In genomic region chr3:44468572-44469520, GRCh38 we compare ENCODE assay signal across 1 cellular context.
TF ChIP-seq lines count a peak whose summit lies in the region.

No MANE protein-coding gene starts in this region.

TF ChIP-seq in K562, 482 proteins besides CTCF, POLR2A, EP300 and RAD21 (continued from another document and continues in another):
- TF ChIP-seq ZNF318 (IDR thresholded peaks at IDR 0.05; ENCODE audit: borderline replicate concordance in 1 of 2, low read depth in 1 of 2): peak in 1 of 2 experiments; percentile 37; a peak in 1 of 4 replicates
- TF ChIP-seq MAFG (tag; conservative IDR thresholded peaks at IDR 0.05): peak; percentile 90
- TF ChIP-seq ZNF280B (CRISPR knock-in tag; IDR thresholded peaks at IDR 0.05): no peak
- TF ChIP-seq RFX1 (IDR thresholded peaks at IDR 0.05): no peak
- no peak; the same call in 1 of the 2 replicates for TF ChIP-seq STAT5A (IDR thresholded peaks at IDR 0.05; ENCODE audit: borderline replicate concordance, low read length)
- no peak for TF ChIP-seq FIP1L1 (IDR thresholded peaks at IDR 0.05; ENCODE audit: low read depth, low read length, poor library complexity, severe bottlenecking)
- no peak for TF ChIP-seq ZNF12 (CRISPR knock-in tag; IDR thresholded peaks at IDR 0.05)
- 0 out of 2 replicates have a peak, but pooled peaks have one; percentile 10 for TF ChIP-seq HINFP (tag; conservative IDR thresholded peaks at IDR 0.05; ENCODE audit: low read depth)
- TF ChIP-seq ZBTB5 (IDR thresholded peaks at IDR 0.05): no peak
- TF ChIP-seq MLX (CRISPR knock-in tag; conservative IDR thresholded peaks at IDR 0.05): no peak
- TF ChIP-seq TEAD4 (IDR thresholded peaks at IDR 0.05; ENCODE audit: low read length): no peak
- TF ChIP-seq TEAD4 (CRISPR knock-in tag; IDR thresholded peaks at IDR 0.05; ENCODE audit: borderline replicate concordance): no peak
- no peak for TF ChIP-seq NCOA4 (IDR thresholded peaks at IDR 0.05; ENCODE audit: partially characterized antibody)
- TF ChIP-seq CTCFL (IDR thresholded peaks at IDR 0.05; ENCODE audit: borderline replicate concordance, insufficient read depth, low read depth, low read length, poor library complexity, severe bottlenecking): no peak
- TF ChIP-seq HDAC1 (IDR thresholded peaks at IDR 0.05): no peak
- no peak for TF ChIP-seq HCFC1 (IDR thresholded peaks at IDR 0.05; ENCODE audit: low read depth, low read length)
- no peak for TF ChIP-seq STAT5B (CRISPR knock-in tag; IDR thresholded peaks at IDR 0.05)
- no peak for TF ChIP-seq USF1 (CRISPR knock-in tag; IDR thresholded peaks at IDR 0.05)
- peak; percentile 54 for TF ChIP-seq EGR1 (conservative IDR thresholded peaks at IDR 0.05)
- no peak for TF ChIP-seq TEAD1 (CRISPR knock-in tag; IDR thresholded peaks at IDR 0.05)
- no peak for TF ChIP-seq HOMEZ (CRISPR knock-in tag; IDR thresholded peaks at IDR 0.05)
- TF ChIP-seq ATF4 (CRISPR knock-in tag; IDR thresholded peaks at IDR 0.05): no peak
- no peak for TF ChIP-seq SAP30 (IDR thresholded peaks at IDR 0.05; ENCODE audit: borderline replicate concordance, insufficient read depth, low read depth, low read length, poor library complexity, severe bottlenecking)
- TF ChIP-seq ZNF24 (IDR thresholded peaks at IDR 0.05): no peak
- no peak for TF ChIP-seq NRF1 (conservative IDR thresholded peaks at IDR 0.05 in 1 of 2, IDR thresholded peaks at IDR 0.05 in 1 of 2)
- no peak for TF ChIP-seq CHCHD3 (CRISPR knock-in tag; IDR thresholded peaks at IDR 0.05)
- no peak; the same call in 1 of the 2 replicates for TF ChIP-seq ELF1 (tag; IDR thresholded peaks at IDR 0.05)
- TF ChIP-seq ARID3B (CRISPR knock-in tag; IDR thresholded peaks at IDR 0.05; ENCODE audit: borderline replicate concordance): no peak
- no peak for TF ChIP-seq ZNF134 (CRISPR knock-in tag; conservative IDR thresholded peaks at IDR 0.05)
